8 cellular contexts compared by ENCODE assay signal in the genomic region with DNA sequence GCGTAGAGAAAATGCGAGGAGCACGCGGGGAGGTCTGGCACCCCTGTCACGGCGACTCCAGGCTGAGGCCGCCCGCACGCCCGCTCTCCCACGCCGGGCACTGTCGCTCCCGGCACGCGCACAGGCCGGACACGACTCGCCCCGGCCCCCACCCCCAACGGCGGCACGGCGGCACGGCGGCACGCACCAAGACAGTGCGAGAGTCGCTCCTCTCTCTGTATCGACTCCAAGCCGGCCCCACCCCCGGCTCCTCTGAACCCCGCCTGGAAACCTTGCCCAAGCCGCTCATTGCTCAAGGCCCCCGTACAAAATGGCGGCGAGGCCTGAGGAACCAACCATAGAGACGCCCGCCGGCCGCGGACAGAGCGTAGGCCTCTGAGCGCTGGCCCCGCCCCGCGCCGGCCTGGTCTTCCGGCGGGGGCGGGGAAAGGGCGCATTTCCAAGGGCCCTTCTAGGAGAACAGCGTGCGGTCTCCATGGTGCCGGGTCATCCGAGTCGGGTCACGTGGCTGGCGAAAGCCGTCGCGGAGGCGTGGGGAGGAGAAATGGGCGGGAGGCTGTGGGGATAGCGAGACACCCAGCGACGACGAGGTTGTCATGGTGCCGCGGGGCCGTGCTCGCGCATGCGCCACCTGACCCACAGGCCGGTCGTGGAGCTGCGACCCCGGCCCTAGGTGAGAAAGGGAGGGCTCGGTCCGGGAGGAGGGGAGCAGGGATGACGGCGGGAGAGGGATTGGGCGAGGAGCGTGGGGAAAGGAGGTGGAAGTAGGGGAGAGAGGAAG. TPM values are rescaled to one million over a fixed set of nuclear protein-coding genes. Genes with fewer than 3 reads are reported as not detected.
DNase-seq lines count a peak whose midpoint lies in the region; ATAC-seq and TF ChIP-seq lines count a peak whose summit lies in the region.

A gene with protein sequence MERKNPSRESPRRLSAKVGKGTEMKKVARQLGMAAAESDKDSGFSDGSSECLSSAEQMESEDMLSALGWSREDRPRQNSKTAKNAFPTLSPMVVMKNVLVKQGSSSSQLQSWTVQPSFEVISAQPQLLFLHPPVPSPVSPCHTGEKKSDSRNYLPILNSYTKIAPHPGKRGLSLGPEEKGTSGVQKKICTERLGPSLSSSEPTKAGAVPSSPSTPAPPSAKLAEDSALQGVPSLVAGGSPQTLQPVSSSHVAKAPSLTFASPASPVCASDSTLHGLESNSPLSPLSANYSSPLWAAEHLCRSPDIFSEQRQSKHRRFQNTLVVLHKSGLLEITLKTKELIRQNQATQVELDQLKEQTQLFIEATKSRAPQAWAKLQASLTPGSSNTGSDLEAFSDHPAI (plus strand): TSS at position 570 of the 781 bp plus-strand sequence. CDS start 7,451 bp downstream, outside the sequence.

- H3K36me3 ChIP-seq in KMS-11 (ENCODE audit: insufficient read depth) (no peaks in the 10 kb centered on the region), Peyer's patch (no peaks in the 10 kb centered on the region), muscle layer of colon (ENCODE audit: insufficient read depth, low read length) (no peaks in the 10 kb centered on the region)

- DNase-seq in DMS53 treated with DMSO at 0.1 percent for 48 hours (lab: John Stamatoyannopoulos, UW; ENCODE audit: unreplicated experiment) (peak; percentile 90), Peyer's patch (peak; percentile 99 to 100 (median 100))
- DNase-seq in activated T-cell treated with anti-CD3 and anti-CD28 coated beads, Interleukin-2, amount 50 U/mL, for 48 hours, result peak; percentile 98 to 99
- peak; percentile 97 for DNase-seq in stimulated activated CD8-positive, alpha-beta memory T cell treated with anti-CD3 and anti-CD28 coated beads, Interleukin-7, amount 100 ng/mL, for 24 hours (ENCODE audit: low read depth)

- H3K4me1 ChIP-seq in KMS-11 (ENCODE audit: low read depth, poor library complexity, severe bottlenecking) (peaks cover 22% of the 10 kb centered on the region), Peyer's patch (peaks cover 0 to 40% (median 20%) of the 10 kb centered on the region in 4 donors), muscle layer of colon (ENCODE audit: insufficient read depth, low read length) (peaks cover 54% of the 10 kb centered on the region)

- H3K9me3 ChIP-seq in Peyer's patch, result no peaks in the 10 kb centered on the region
- H3K9me3 ChIP-seq in muscle layer of colon (ENCODE audit: low read length), result no peaks in the 10 kb centered on the region

- H4K20me1 ChIP-seq in KMS-11 (ENCODE audit: insufficient read depth), result no peaks in the 10 kb centered on the region

- H3K27me3 ChIP-seq in KMS-11 (ENCODE audit: insufficient read depth, low read depth) (no peaks in the 10 kb centered on the region), Peyer's patch (no peaks in the 10 kb centered on the region), muscle layer of colon (ENCODE audit: control insufficient read depth in 1 of 2, insufficient read depth in 2 of 2, low read length in 2 of 2) (no peaks in the 10 kb centered on the region)

- H3K27ac ChIP-seq in KMS-11, result peak within 1 kb of the TSS; percentile 94
- peak within 1 kb of the TSS; percentile 88 to 100 (median 97) for H3K27ac ChIP-seq in Peyer's patch
- peak within 1 kb of the TSS; percentile 62 for H3K27ac ChIP-seq in muscle layer of colon (ENCODE audit: low read depth, low read length)

- peak within 1 kb of the TSS; percentile 76 for H2AFZ ChIP-seq in KMS-11 (ENCODE audit: low read depth)

- TF ChIP-seq POLR2A in Peyer's patch (IDR thresholded peaks at IDR 0.05), result peak; percentile 73 to 90

- H3K4me2 ChIP-seq in KMS-11, result peak within 1 kb of the TSS; percentile 78

- no peaks in the 10 kb centered on the region for H3K79me2 ChIP-seq in KMS-11 (ENCODE audit: insufficient read depth, low read depth)

- ATAC-seq in GM21737 (IDR thresholded peaks at IDR 0.05; ENCODE audit: unreplicated experiment) (peak; percentile 86), esophagus mucosa (peak; percentile 98)

- H3K9ac ChIP-seq in KMS-11 (peak within 1 kb of the TSS; percentile 89), muscle layer of colon (ENCODE audit: low read length) (peak within 1 kb of the TSS; percentile 96)

- H3K4me3 ChIP-seq in KMS-11 (IDR thresholded peaks at IDR 0.05; ENCODE audit: insufficient read depth, low read depth, low read length) (no peak within 1 kb of the TSS), Peyer's patch (peak within 1 kb of the TSS; percentile 68 to 87 (median 74)), muscle layer of colon (ENCODE audit: low read depth in 1 of 2, low read length in 2 of 2) (peak within 1 kb of the TSS; percentile 33 to 89)

- TF ChIP-seq CTCF in KMS-11 (conservative IDR thresholded peaks at IDR 0.05; ENCODE audit: low read depth, low read length) (no peak), Peyer's patch (IDR thresholded peaks at IDR 0.05) (peak in 2 of 6 experiments; percentile 29 to 39)

RNA-seq across cellular contexts. Expression of the gene that starts here (rescaled TPM):
- total RNA-seq in Peyer's patch (10 to 100 TPM; 22.3 to 66.7 (median 52.1) TPM), esophagus mucosa (19.7 TPM)
